In the genomic region with DNA sequence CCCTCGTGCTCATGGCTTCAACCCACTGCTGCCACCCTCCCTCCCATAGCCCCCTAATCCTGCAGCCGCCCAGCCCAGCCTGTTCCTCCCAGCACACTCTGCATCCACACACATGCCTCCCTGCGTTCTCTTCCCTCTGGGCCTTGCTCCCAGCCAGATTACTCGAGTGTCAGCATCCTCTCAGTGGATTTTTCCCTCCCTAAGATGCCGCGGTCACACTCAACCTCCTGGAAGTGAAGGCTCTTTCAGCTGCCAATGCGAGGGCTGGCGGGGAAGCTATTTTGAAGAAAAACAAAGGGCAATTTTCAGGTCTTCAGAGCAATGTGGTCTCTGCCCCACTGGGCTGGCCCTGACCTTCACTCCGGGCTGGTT, we compare ENCODE assay signal across 23 cellular contexts. TPM values are rescaled to one million over a fixed set of nuclear protein-coding genes. Genes with fewer than 3 reads are reported as not detected.
"Had no signal": no experiment of that assay in that cellular context is flagged by ENCODE, and none has a peak within 500 bp of the region (broad histone marks: within the 10 kb centered on the region; RNA-seq: fewer than 3 reads in every experiment).

No MANE protein-coding gene starts in this region.

- H3K27me3 Mint-ChIP-seq: activated CD8-positive, alpha-beta T cell treated with anti-CD3 and anti-CD28 coated beads for 36 hours had no signal

- H3K27me3 ChIP-seq: ascending aorta, body of pancreas, cardiac muscle cell had no signal

- H3K4me3 ChIP-seq: ascending aorta, body of pancreas, cardiac muscle cell had no signal

- H3K4me3 Mint-ChIP-seq: activated CD8-positive, alpha-beta T cell treated with anti-CD3 and anti-CD28 coated beads for 36 hours; activated naive CD4-positive, alpha-beta T cell treated with anti-CD3 and anti-CD28 coated beads, Interleukin-2, amount 10 ng/mL, durations not matched to agents 7 days and 5 days; activated T-cell treated with anti-CD3 and anti-CD28 coated beads, Interleukin-2, amount 50 U/mL, for 72 hours; T-helper 1 cell treated with Interleukin-12 subunit alpha and Interleukin-12 subunit beta and Interleukin-4 antibody, amounts not matched to agents 30 μg/mL and 1 μg/mL, for 36 hours had no signal

- H3K27ac Mint-ChIP-seq: activated CD8-positive, alpha-beta T cell treated with anti-CD3 and anti-CD28 coated beads for 36 hours; activated naive CD4-positive, alpha-beta T cell treated with anti-CD3 and anti-CD28 coated beads, Interleukin-2, amount 10 ng/mL, durations not matched to agents 7 days and 5 days; activated T-cell treated with anti-CD3 and anti-CD28 coated beads, Interleukin-2, amount 50 U/mL, for 72 hours; activated T-helper 2 cell treated with anti-CD3 and anti-CD28 coated beads, Interferon-gamma antibody, Interleukin-2, Interleukin-4, amounts not matched to agents 10 μg/mL and 5 μg/mL and 100 μg/mL, durations not matched to agents 14 hours and 24 hours and 36 hours; T-helper 1 cell treated with Interleukin-12 subunit alpha and Interleukin-12 subunit beta and Interleukin-4 antibody, amounts not matched to agents 30 μg/mL and 1 μg/mL, for 36 hours had no signal

- H3K36me3 ChIP-seq: ascending aorta, cardiac muscle cell had no signal

- H3K9me3 Mint-ChIP-seq: activated CD8-positive, alpha-beta T cell treated with anti-CD3 and anti-CD28 coated beads for 36 hours; activated naive CD4-positive, alpha-beta T cell treated with anti-CD3 and anti-CD28 coated beads, Interleukin-2, amount 10 ng/mL, durations not matched to agents 7 days and 5 days; activated T-cell treated with anti-CD3 and anti-CD28 coated beads, Interleukin-2, amount 50 U/mL, for 72 hours; activated T-helper 2 cell treated with anti-CD3 and anti-CD28 coated beads, Interferon-gamma antibody, Interleukin-2, Interleukin-4, amounts not matched to agents 10 μg/mL and 5 μg/mL and 100 μg/mL, durations not matched to agents 14 hours and 24 hours and 36 hours; T-helper 1 cell treated with Interleukin-12 subunit alpha and Interleukin-12 subunit beta and Interleukin-4 antibody, amounts not matched to agents 30 μg/mL and 1 μg/mL, for 36 hours had no signal

- ATAC-seq: activated CD4-positive, CD25-positive, alpha-beta regulatory T cell treated with anti-CD3 and anti-CD28 coated beads, Interleukin-2, amount 50 U/mL, for 24 hours; activated CD8-positive, alpha-beta T cell treated with anti-CD3 and anti-CD28 coated beads for 36 hours; body of pancreas; PC-3 had no signal

- H3K27ac ChIP-seq: ascending aorta, body of pancreas, cardiac muscle cell had no signal

- H3K9me3 ChIP-seq: ascending aorta, body of pancreas had no signal

- DNase-seq: activated CD4-positive, alpha-beta T cell treated with anti-CD3 and anti-CD28 coated beads for 4 hours; activated CD8-positive, alpha-beta memory T cell treated with anti-CD3 and anti-CD28 coated beads, Interleukin-2, amount 50 U/mL, for 4 hours; activated CD8-positive, alpha-beta T cell treated with anti-CD3 and anti-CD28 coated beads for 36 hours; activated gamma-delta T cell treated with Interleukin-2 at 50 U/mL for 16 hours; activated naive CD4-positive, alpha-beta T cell treated with anti-CD3 and anti-CD28 coated beads, Interleukin-2, amount 10 ng/mL, durations not matched to agents 7 days and 5 days; activated T-cell treated with anti-CD3 and anti-CD28 coated beads, Interleukin-2, amount 50 U/mL, for 72 hours; body of pancreas; Karpas-422; MM.1S; NCI-H1105; NCI-H1436; NCI-H1694 treated with DMSO at 0.1 percent for 48 hours; NCI-H2029 treated with DMSO at 0.1 percent for 48 hours; NCI-H446; NCI-H524; PC-3; SHP77 had no signal

- H3K4me1 ChIP-seq: ascending aorta had no signal

RNA-seq across cellular contexts. Expression of a gene that starts 23.2 kb away (rescaled TPM):
- total RNA-seq: activated CD8-positive, alpha-beta T cell treated with anti-CD3 and anti-CD28 coated beads for 36 hours; activated T-cell treated with anti-CD3 and anti-CD28 coated beads, Interleukin-2, amount 50 U/mL, for 72 hours; activated T-helper 2 cell treated with anti-CD3 and anti-CD28 coated beads, Interferon-gamma antibody, Interleukin-2, Interleukin-4, amounts not matched to agents 10 μg/mL and 5 μg/mL and 100 μg/mL, durations not matched to agents 14 hours and 24 hours and 36 hours; ascending aorta; cardiac muscle cell; PC-3; SK-MEL-5 had no signal
- polyA plus RNA-seq: cardiac muscle cell had no signal
